In genomic region chr15:89809093-89809786, GRCh38 we compare ENCODE assay signal across 1 cellular context.
TF ChIP-seq lines count a peak whose summit lies in the region.

No MANE protein-coding gene starts in this region.

TF ChIP-seq in HepG2, 621 proteins besides CTCF, POLR2A, EP300 and RAD21 (continues in another document):
- TF ChIP-seq ATF2 (CRISPR knock-in tag; IDR thresholded peaks at IDR 0.05), result peak; percentile 42; the same call in 1 of the 2 replicates
- no peak for TF ChIP-seq ZNF619 (CRISPR knock-in tag; IDR thresholded peaks at IDR 0.05)
- no peak for TF ChIP-seq ISX (CRISPR knock-in tag; conservative IDR thresholded peaks at IDR 0.05)
- no peak for TF ChIP-seq ZNF841 (CRISPR knock-in tag; IDR thresholded peaks at IDR 0.05; ENCODE audit: borderline replicate concordance)
- TF ChIP-seq TCF7L2 (IDR thresholded peaks at IDR 0.05; ENCODE audit: low read depth, low read length), result no peak
- TF ChIP-seq IRF9 (CRISPR knock-in tag; IDR thresholded peaks at IDR 0.05; ENCODE audit: borderline replicate concordance), result no peak
- TF ChIP-seq ZNF713 (CRISPR knock-in tag; IDR thresholded peaks at IDR 0.05), result no peak
- no peak for TF ChIP-seq ZFP1 (CRISPR knock-in tag; IDR thresholded peaks at IDR 0.05)
- TF ChIP-seq ZMAT5 (CRISPR knock-in tag; IDR thresholded peaks at IDR 0.05; ENCODE audit: borderline replicate concordance, low read depth), result no peak
- TF ChIP-seq SRF (IDR thresholded peaks at IDR 0.05; ENCODE audit: low read depth, low read length), result no peak
- 0 out of 2 replicates have a peak, but pooled peaks have one; percentile 20 for TF ChIP-seq ZSCAN20 (CRISPR knock-in tag; IDR thresholded peaks at IDR 0.05; ENCODE audit: borderline replicate concordance)
- TF ChIP-seq ZNF652 (CRISPR knock-in tag; IDR thresholded peaks at IDR 0.05; ENCODE audit: borderline replicate concordance, low read depth), result no peak; the same call in 1 of the 2 replicates
- peak; percentile 97 for TF ChIP-seq ZBTB7A (CRISPR knock-in tag; IDR thresholded peaks at IDR 0.05)
- 0 out of 2 replicates have a peak, but pooled peaks have one; percentile 29 for TF ChIP-seq CC2D1A (CRISPR knock-in tag; IDR thresholded peaks at IDR 0.05)
- no peak for TF ChIP-seq CBX1 (IDR thresholded peaks at IDR 0.05; ENCODE audit: low read depth)
- no peak; a peak in 1 of 4 replicates for TF ChIP-seq KLF16 (CRISPR knock-in tag; IDR thresholded peaks at IDR 0.05)
- TF ChIP-seq ZNF724P (CRISPR knock-in tag; IDR thresholded peaks at IDR 0.05; ENCODE audit: borderline replicate concordance), result no peak
- TF ChIP-seq ZNF205 (CRISPR knock-in tag; IDR thresholded peaks at IDR 0.05), result no peak
- peak; percentile 56; the same call in 1 of the 2 replicates for TF ChIP-seq MLX (CRISPR knock-in tag; IDR thresholded peaks at IDR 0.05)
- TF ChIP-seq PHF20 (CRISPR knock-in tag; IDR thresholded peaks at IDR 0.05), result no peak; the same call in 1 of the 2 replicates
- no peak for TF ChIP-seq E2F1 (CRISPR knock-in tag; IDR thresholded peaks at IDR 0.05)
- TF ChIP-seq ATF7-NPFF (CRISPR knock-in tag; IDR thresholded peaks at IDR 0.05; ENCODE audit: low read depth), result peak; percentile 51; the same call in 1 of the 2 replicates
- TF ChIP-seq POLR2AphosphoS2 (IDR thresholded peaks at IDR 0.05; ENCODE audit: low read depth, low read length), result no peak
- TF ChIP-seq KIAA2018 (CRISPR knock-in tag; IDR thresholded peaks at IDR 0.05; ENCODE audit: borderline replicate concordance), result no peak
- TF ChIP-seq ZFP41 (CRISPR knock-in tag; IDR thresholded peaks at IDR 0.05; ENCODE audit: borderline replicate concordance), result no peak
- TF ChIP-seq ERF (CRISPR knock-in tag; IDR thresholded peaks at IDR 0.05), result peak; percentile 92
- no peak for TF ChIP-seq ZNF230 (CRISPR knock-in tag; IDR thresholded peaks at IDR 0.05)
- TF ChIP-seq HOMEZ (CRISPR knock-in tag; IDR thresholded peaks at IDR 0.05; ENCODE audit: low read depth), result no peak
- TF ChIP-seq MLLT10 (CRISPR knock-in tag; IDR thresholded peaks at IDR 0.05), result no peak
- TF ChIP-seq ZMAT3 (CRISPR knock-in tag; conservative IDR thresholded peaks at IDR 0.05), result no peak; the same call in 1 of the 2 replicates
- no peak for TF ChIP-seq ZNF451 (CRISPR knock-in tag; IDR thresholded peaks at IDR 0.05)
- TF ChIP-seq HDAC1 (CRISPR knock-in tag; IDR thresholded peaks at IDR 0.05), result peak; percentile 86
- TF ChIP-seq SOX5 (CRISPR knock-in tag; IDR thresholded peaks at IDR 0.05; ENCODE audit: borderline replicate concordance), result peak; percentile 69; the same call in 1 of the 2 replicates
- TF ChIP-seq REST (IDR thresholded peaks at IDR 0.05; ENCODE audit: borderline replicate concordance in 1 of 2, low read depth in 1 of 2, low read length in 2 of 2), result peak in 1 of 2 experiments; percentile 66; a peak in 1 of 4 replicates
- no peak for TF ChIP-seq ZNF556 (CRISPR knock-in tag; IDR thresholded peaks at IDR 0.05; ENCODE audit: borderline replicate concordance)
- no peak for TF ChIP-seq SKI (IDR thresholded peaks at IDR 0.05; ENCODE audit: partially characterized antibody)
- no peak for TF ChIP-seq ZNF10 (CRISPR knock-in tag; IDR thresholded peaks at IDR 0.05; ENCODE audit: borderline replicate concordance, low read depth)
- no peak for TF ChIP-seq ONECUT2 (CRISPR knock-in tag; IDR thresholded peaks at IDR 0.05)
- no peak for TF ChIP-seq YY1 (IDR thresholded peaks at IDR 0.05; ENCODE audit: insufficient read depth, insufficient replicate concordance, low read depth, low read length)
- TF ChIP-seq ZBTB46 (CRISPR knock-in tag; IDR thresholded peaks at IDR 0.05; ENCODE audit: borderline replicate concordance), result no peak
- TF ChIP-seq RCOR2 (CRISPR knock-in tag; IDR thresholded peaks at IDR 0.05), result peak; percentile 64; the same call in 1 of the 2 replicates
- TF ChIP-seq U2AF2 (IDR thresholded peaks at IDR 0.05; ENCODE audit: low read depth, low read length), result no peak
- no peak for TF ChIP-seq ZNF234 (CRISPR knock-in tag; conservative IDR thresholded peaks at IDR 0.05)
- TF ChIP-seq ZNF460 (CRISPR knock-in tag; IDR thresholded peaks at IDR 0.05; ENCODE audit: borderline replicate concordance), result no peak
- no peak for TF ChIP-seq U2AF1 (optimal IDR thresholded peaks at IDR 0.05; ENCODE audit: low read depth, low read length)
- no peak for TF ChIP-seq ATM (IDR thresholded peaks at IDR 0.05; ENCODE audit: borderline replicate concordance)
